9 cellular contexts compared by ENCODE assay signal in genomic region chr6:132400641-132401119, GRCh38. TPM values are rescaled to one million over a fixed set of nuclear protein-coding genes. Genes with fewer than 3 reads are reported as not detected.
DNase-seq lines count a peak whose midpoint lies in the region; ATAC-seq and TF ChIP-seq lines count a peak whose summit lies in the region.
"Had no signal": no experiment of that assay in that cellular context is flagged by ENCODE, and none has a peak within 500 bp of the region (broad histone marks: within the 10 kb centered on the region; RNA-seq: fewer than 3 reads in every experiment).

No MANE protein-coding gene starts in this region.

- no peak for TF ChIP-seq CTCF in GM12875 (IDR thresholded peaks at IDR 0.05; ENCODE audit: borderline replicate concordance, insufficient read depth, low read depth, low read length)
- TF ChIP-seq CTCF in epithelial cell of proximal tubule (conservative IDR thresholded peaks at IDR 0.05; ENCODE audit: low read depth, low read length): no peak
- no peak for TF ChIP-seq CTCF in neural crest cell (conservative IDR thresholded peaks at IDR 0.05)

- peaks cover 45% of the 10 kb centered on the region for H3K27me3 Mint-ChIP-seq in neural crest cell (ENCODE audit: low read depth)

- peaks cover 44% of the 10 kb centered on the region for H3K4me1 Mint-ChIP-seq in neural crest cell

- H3K36me3 Mint-ChIP-seq in neural crest cell (ENCODE audit: low read depth): peaks cover 10% of the 10 kb centered on the region

- ATAC-seq in HG02884 (IDR thresholded peaks at IDR 0.05; ENCODE audit: unreplicated experiment): no peak

- H3K27ac Mint-ChIP-seq in neural crest cell (ENCODE audit: unreplicated experiment): peak overlapping the region; percentile 73

- H3K4me3 ChIP-seq in GM12875 (ENCODE audit: low read depth, low read length) (peak overlapping the region; percentile 54), epithelial cell of proximal tubule (ENCODE audit: low read depth, low read length) (peak overlapping the region; percentile 79)

- peak; percentile 66 for DNase-seq in M059J (ENCODE audit: low read depth)
- DNase-seq in epithelial cell of proximal tubule (ENCODE audit: low read depth): no peak
- DNase-seq in neural crest cell (ENCODE audit: low read depth, low spot score): peak; percentile 6
- no peak for DNase-seq in activated CD4-positive, alpha-beta T cell treated with anti-CD3 and anti-CD28 coated beads for 4 hours
- DNase-seq in NCI-H2227 (lab: John Stamatoyannopoulos, UW; ENCODE audit: unreplicated experiment): no peak
- DNase-seq in SW 1271 (lab: John Stamatoyannopoulos, UW): no peak

- peaks cover 6% of the 10 kb centered on the region for H3K9me3 Mint-ChIP-seq in neural crest cell

- H3K4me3 Mint-ChIP-seq in neural crest cell: peak overlapping the region; percentile 91

RNA-seq across cellular contexts. Expression of gene MOXD1, which starts 0.6 kb away (rescaled TPM):
- total RNA-seq in M059J (2014; rRNA removed; shearing (Covaris generic)): 170 and 207 TPM in 2 replicates
- total RNA-seq in epithelial cell of proximal tubule: 28.5 and 47.9 TPM in 2 replicates
- 83.6 and 89.4 TPM in 2 replicates for total RNA-seq in neural crest cell
- total RNA-seq: NCI-H460 had no signal

Comparison
In these comparisons a context has a peak if more than half of its experiments do, and no peak if none do; other contexts are left out.
1. DNase-seq: peak in M059J (single experiment) and neural crest cell (single experiment); none in epithelial cell of proximal tubule (single experiment), activated CD4-positive, alpha-beta T cell treated with anti-CD3 and anti-CD28 coated beads for 4 hours (0 of 2), NCI-H2227 (single experiment) and SW 1271 (0 of 2).